9 cellular contexts compared by ENCODE assay signal in the genomic region with DNA sequence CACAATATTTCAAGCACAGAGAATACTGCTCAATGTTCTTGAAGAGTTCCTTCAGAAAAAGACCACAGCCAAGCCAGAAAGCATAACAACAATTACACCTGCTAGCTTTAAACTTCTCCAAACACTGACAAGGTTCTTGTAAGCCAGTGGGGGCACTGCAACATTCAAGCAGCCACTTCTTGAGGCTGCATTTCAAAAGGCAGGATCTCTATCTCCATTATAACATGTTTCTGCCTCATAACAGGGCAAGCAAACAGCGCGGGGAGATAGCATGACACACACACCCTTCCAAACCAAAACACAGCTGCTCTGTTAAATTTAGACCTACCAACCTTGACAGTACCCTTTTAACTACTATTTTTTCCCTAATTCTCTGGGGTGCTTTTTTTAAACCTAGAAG. TPM values are rescaled to one million over a fixed set of nuclear protein-coding genes. Genes with fewer than 3 reads are reported as not detected.
DNase-seq lines count a peak whose midpoint lies in the region; ATAC-seq and TF ChIP-seq lines count a peak whose summit lies in the region.
"Had no signal": no experiment of that assay in that cellular context is flagged by ENCODE, and none has a peak within 500 bp of the region (broad histone marks: within the 10 kb centered on the region; RNA-seq: fewer than 3 reads in every experiment).

No MANE protein-coding gene starts in this region.

- TF ChIP-seq CTCF in GM23338 (conservative IDR thresholded peaks at IDR 0.05; ENCODE audit: low read depth in 2 of 2) (peak; percentile 46 to 47; a peak in 3 of 4 replicates), hepatocyte (IDR thresholded peaks at IDR 0.05; ENCODE audit: poor library complexity) (peak; percentile 40)

- intact Hi-C loops in left colon (cut with DNase I, micrococcal nuclease): no loop called here

- H3K9me2 ChIP-seq in GM23338 (ENCODE audit: insufficient read depth): no peaks in the 10 kb centered on the region
- no peaks in the 10 kb centered on the region for H3K9me2 ChIP-seq in hepatocyte (replicated peaks; ENCODE audit: insufficient read depth)

- H3K79me2 ChIP-seq in GM23338 (replicated peaks; ENCODE audit: insufficient read depth) (peaks cover 93% of the 10 kb centered on the region), hepatocyte (peaks cover 75% of the 10 kb centered on the region)

- H3F3A ChIP-seq in GM23338 (replicated peaks; ENCODE audit: low read depth): no peaks in the 10 kb centered on the region

- no peak overlapping the region for H3K4me3 Mint-ChIP-seq in GM23338
- H3K4me3 Mint-ChIP-seq in CD8-positive, alpha-beta memory T cell: no peak overlapping the region
- no peak overlapping the region for H3K4me3 Mint-ChIP-seq in activated CD4-positive, alpha-beta T cell treated with anti-CD3 and anti-CD28 coated beads, Interleukin-2, amount 10 ng/mL, durations not matched to agents 7 days and 5 days

- H3K4me3 ChIP-seq in BLaER1: no peak overlapping the region
- no peak overlapping the region for H3K4me3 ChIP-seq in GM23338
- H3K4me3 ChIP-seq in SJCRH30: no peak overlapping the region
- H3K4me3 ChIP-seq in hepatocyte: no peak overlapping the region
- no peak overlapping the region for H3K4me3 ChIP-seq in CD8-positive, alpha-beta memory T cell (ENCODE audit: low read length)
- H3K4me3 ChIP-seq: SK-N-MC had no signal

- H3K4me2 ChIP-seq in BLaER1: peak overlapping the region; percentile 66
- no peak overlapping the region for H3K4me2 ChIP-seq in GM23338
- H3K4me2 ChIP-seq in hepatocyte: no peak overlapping the region

- H3K36me3 Mint-ChIP-seq in GM23338 (ENCODE audit: low read depth): peaks cover 9% of the 10 kb centered on the region; the same call in 2 of the 3 replicates
- peaks cover 0 to 14% (median 3%) of the 10 kb centered on the region in 3 donors for H3K36me3 Mint-ChIP-seq in CD8-positive, alpha-beta memory T cell
- peaks cover 2% of the 10 kb centered on the region for H3K36me3 Mint-ChIP-seq in activated CD4-positive, alpha-beta T cell treated with anti-CD3 and anti-CD28 coated beads, Interleukin-2, amount 10 ng/mL, durations not matched to agents 7 days and 5 days (ENCODE audit: low read depth)

- H3K36me3 ChIP-seq in BLaER1 (peaks cover 29% of the 10 kb centered on the region), GM23338 (ENCODE audit: insufficient read depth) (no peaks in the 10 kb centered on the region), SJCRH30 (peaks cover 4% of the 10 kb centered on the region), hepatocyte (replicated peaks; ENCODE audit: insufficient read depth, low read depth) (no peaks in the 10 kb centered on the region)
- H3K36me3 ChIP-seq in CD8-positive, alpha-beta memory T cell (ENCODE audit: insufficient read depth, low read length): no peaks in the 10 kb centered on the region

- H2AFZ ChIP-seq in GM23338 (no peak overlapping the region), hepatocyte (no peak overlapping the region)

- peaks cover 57% of the 10 kb centered on the region for H3K4me1 Mint-ChIP-seq in GM23338
- H3K4me1 Mint-ChIP-seq in CD8-positive, alpha-beta memory T cell: peaks cover 37 to 60% (median 44%) of the 10 kb centered on the region in 3 donors
- H3K4me1 Mint-ChIP-seq in activated CD4-positive, alpha-beta T cell treated with anti-CD3 and anti-CD28 coated beads, Interleukin-2, amount 10 ng/mL, durations not matched to agents 7 days and 5 days: no peaks in the 10 kb centered on the region

- H3K27ac ChIP-seq in BLaER1 (peak overlapping the region; percentile 40; the same call in 1 of the 2 replicates), GM23338 (ENCODE audit: low read depth) (no peak overlapping the region), SJCRH30 (no peak overlapping the region), hepatocyte (no peak overlapping the region)
- H3K27ac ChIP-seq in CD8-positive, alpha-beta memory T cell (ENCODE audit: low read depth, low read length): no peak overlapping the region
- H3K27ac ChIP-seq: SK-N-MC had no signal

- POLR2A ChIA-PET in CD8-positive, alpha-beta memory T cell (lab: Charles Lee): no interaction called here
- POLR2A ChIA-PET in activated CD4-positive, alpha-beta T cell treated with anti-CD3 and anti-CD28 coated beads, Interleukin-2, amount 10 ng/mL, durations not matched to agents 7 days and 5 days (lab: Charles Lee): no interaction called here

- no peaks in the 10 kb centered on the region for H3K9me3 Mint-ChIP-seq in GM23338
- no peaks in the 10 kb centered on the region for H3K9me3 Mint-ChIP-seq in CD8-positive, alpha-beta memory T cell
- H3K9me3 Mint-ChIP-seq in activated CD4-positive, alpha-beta T cell treated with anti-CD3 and anti-CD28 coated beads, Interleukin-2, amount 10 ng/mL, durations not matched to agents 7 days and 5 days: no peaks in the 10 kb centered on the region

- H3K27me3 ChIP-seq in BLaER1 (no peaks in the 10 kb centered on the region), GM23338 (ENCODE audit: insufficient read depth) (no peaks in the 10 kb centered on the region), SJCRH30 (no peaks in the 10 kb centered on the region), hepatocyte (no peaks in the 10 kb centered on the region)
- H3K27me3 ChIP-seq in CD8-positive, alpha-beta memory T cell (ENCODE audit: insufficient read depth, low read length, poor library complexity, severe bottlenecking): no peaks in the 10 kb centered on the region

- CTCF ChIA-PET in CD8-positive, alpha-beta memory T cell (lab: Charles Lee): no interaction called here
- CTCF ChIA-PET in activated CD4-positive, alpha-beta T cell treated with anti-CD3 and anti-CD28 coated beads, Interleukin-2, amount 10 ng/mL, durations not matched to agents 7 days and 5 days (lab: Charles Lee): interaction anchor here (1.3 kb wide), 1 partner anchor 15 kb away, joined by 3 read pairs; no protein-coding TSS in a partner anchor

- peak overlapping the region; percentile 22; the same call in 1 of the 2 replicates for H3K9ac ChIP-seq in BLaER1

- ATAC-seq in GM23338: peak; percentile 86
- ATAC-seq in left colon: no peak
- no peak for ATAC-seq in HG02763 (IDR thresholded peaks at IDR 0.05; ENCODE audit: unreplicated experiment)

- peaks cover 72% of the 10 kb centered on the region for H4K20me1 ChIP-seq in BLaER1
- peaks cover 56% of the 10 kb centered on the region for H4K20me1 ChIP-seq in GM23338 (replicated peaks; ENCODE audit: insufficient read depth)
- H4K20me1 ChIP-seq in hepatocyte (ENCODE audit: insufficient read depth, poor library complexity, severe bottlenecking): peaks cover 10% of the 10 kb centered on the region

- H3K27me3 Mint-ChIP-seq in GM23338 (ENCODE audit: insufficient read depth, low read depth, poor library complexity): peaks cover 2% of the 10 kb centered on the region
- no peaks in the 10 kb centered on the region for H3K27me3 Mint-ChIP-seq in CD8-positive, alpha-beta memory T cell
- no peaks in the 10 kb centered on the region for H3K27me3 Mint-ChIP-seq in activated CD4-positive, alpha-beta T cell treated with anti-CD3 and anti-CD28 coated beads, Interleukin-2, amount 10 ng/mL, durations not matched to agents 7 days and 5 days

- DNase-seq in GM23338 (ENCODE audit: low spot score): peak; percentile 63
- peak; percentile 47 to 66 for DNase-seq in SJCRH30
- DNase-seq in hepatocyte (ENCODE audit: low spot score): peak; percentile 38
- DNase-seq in CD8-positive, alpha-beta memory T cell: no peak
- DNase-seq in activated CD4-positive, alpha-beta T cell treated with anti-CD3 and anti-CD28 coated beads, Interleukin-2, amount 10 ng/mL, durations not matched to agents 7 days and 5 days: no peak
- no peak for DNase-seq in left colon

- H3K4me1 ChIP-seq in BLaER1: peaks cover 54% of the 10 kb centered on the region
- peaks cover 41% of the 10 kb centered on the region for H3K4me1 ChIP-seq in GM23338 (ENCODE audit: insufficient read depth)
- H3K4me1 ChIP-seq in SJCRH30: peaks cover 16% of the 10 kb centered on the region; the same call in 1 of the 2 replicates
- H3K4me1 ChIP-seq in hepatocyte (ENCODE audit: insufficient read depth): peaks cover 9% of the 10 kb centered on the region
- H3K4me1 ChIP-seq in CD8-positive, alpha-beta memory T cell (ENCODE audit: insufficient read depth, low read length): no peaks in the 10 kb centered on the region

- no peaks in the 10 kb centered on the region for H3K9me3 ChIP-seq in BLaER1
- H3K9me3 ChIP-seq in SJCRH30 (replicated peaks): no peaks in the 10 kb centered on the region
- no peaks in the 10 kb centered on the region for H3K9me3 ChIP-seq in hepatocyte (ENCODE audit: low read depth)
- H3K9me3 ChIP-seq in CD8-positive, alpha-beta memory T cell (ENCODE audit: low read length): no peaks in the 10 kb centered on the region

- 30% methylated on average over 2 of the region's 2 CpGs for WGBS in hepatocyte (ENCODE audit: low lambda C conversion rate, missing lambda C conversion rate)

- H3K27ac Mint-ChIP-seq in GM23338: no peak overlapping the region
- H3K27ac Mint-ChIP-seq in CD8-positive, alpha-beta memory T cell: no peak overlapping the region
- no peak overlapping the region for H3K27ac Mint-ChIP-seq in activated CD4-positive, alpha-beta T cell treated with anti-CD3 and anti-CD28 coated beads, Interleukin-2, amount 10 ng/mL, durations not matched to agents 7 days and 5 days

TF ChIP-seq in GM23338, 12 proteins besides CTCF, POLR2A, EP300 and RAD21 (continues in another document):
- TF ChIP-seq JUNB (IDR thresholded peaks at IDR 0.05; ENCODE audit: unreplicated experiment) (no peak), ZNF114 (CRISPR knock-in tag; IDR thresholded peaks at IDR 0.05) (no peak)
- TF ChIP-seq, protein P1, sequence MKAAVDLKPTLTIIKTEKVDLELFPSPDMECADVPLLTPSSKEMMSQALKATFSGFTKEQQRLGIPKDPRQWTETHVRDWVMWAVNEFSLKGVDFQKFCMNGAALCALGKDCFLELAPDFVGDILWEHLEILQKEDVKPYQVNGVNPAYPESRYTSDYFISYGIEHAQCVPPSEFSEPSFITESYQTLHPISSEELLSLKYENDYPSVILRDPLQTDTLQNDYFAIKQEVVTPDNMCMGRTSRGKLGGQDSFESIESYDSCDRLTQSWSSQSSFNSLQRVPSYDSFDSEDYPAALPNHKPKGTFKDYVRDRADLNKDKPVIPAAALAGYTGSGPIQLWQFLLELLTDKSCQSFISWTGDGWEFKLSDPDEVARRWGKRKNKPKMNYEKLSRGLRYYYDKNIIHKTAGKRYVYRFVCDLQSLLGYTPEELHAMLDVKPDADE (IDR thresholded peaks at IDR 0.05): no peak

RNA-seq across cellular contexts. Expression of a gene that starts 30.8 kb away (rescaled TPM):
- total RNA-seq in GM23338 (2014; rRNA removed; shearing (Covaris generic)): 127 and 131 TPM in 2 replicates
- 84.5 and 107 TPM in 2 replicates for polyA plus RNA-seq in GM23338 (2016; fragmentation: Nextera tagmentation; extraction: Ambion mirVana)
- total RNA-seq in SJCRH30 (2014; rRNA removed; shearing (Covaris generic)): 192 and 193 TPM in 2 replicates
- 65.3 and 79.8 TPM in 2 replicates for total RNA-seq in hepatocyte
- polyA plus RNA-seq in hepatocyte: 68.5 and 73.3 TPM in 2 replicates
- total RNA-seq in CD8-positive, alpha-beta memory T cell: 10 to 100 TPM; 86.9 to 87.6 TPM
- polyA plus RNA-seq in CD8-positive, alpha-beta memory T cell: 59.1 TPM
- 10 to 100 TPM; 47.4 to 49.2 TPM for total RNA-seq in activated CD4-positive, alpha-beta T cell treated with anti-CD3 and anti-CD28 coated beads, Interleukin-2, amount 10 ng/mL, durations not matched to agents 7 days and 5 days
- total RNA-seq in left colon: 10 to 100 TPM; 69.3 to 95.6 TPM

Comparison
In these comparisons a context has a peak if more than half of its experiments do, and no peak if none do; other contexts are left out.
1. DNase-seq: peak in GM23338 (single experiment), SJCRH30 (2 of 2) and hepatocyte (single experiment); none in CD8-positive, alpha-beta memory T cell (0 of 5), activated CD4-positive, alpha-beta T cell treated with anti-CD3 and anti-CD28 coated beads, Interleukin-2, amount 10 ng/mL, durations not matched to agents 7 days and 5 days (single experiment) and left colon (0 of 2).